ENCODE assay signal across 1 cellular context in the genomic region with DNA sequence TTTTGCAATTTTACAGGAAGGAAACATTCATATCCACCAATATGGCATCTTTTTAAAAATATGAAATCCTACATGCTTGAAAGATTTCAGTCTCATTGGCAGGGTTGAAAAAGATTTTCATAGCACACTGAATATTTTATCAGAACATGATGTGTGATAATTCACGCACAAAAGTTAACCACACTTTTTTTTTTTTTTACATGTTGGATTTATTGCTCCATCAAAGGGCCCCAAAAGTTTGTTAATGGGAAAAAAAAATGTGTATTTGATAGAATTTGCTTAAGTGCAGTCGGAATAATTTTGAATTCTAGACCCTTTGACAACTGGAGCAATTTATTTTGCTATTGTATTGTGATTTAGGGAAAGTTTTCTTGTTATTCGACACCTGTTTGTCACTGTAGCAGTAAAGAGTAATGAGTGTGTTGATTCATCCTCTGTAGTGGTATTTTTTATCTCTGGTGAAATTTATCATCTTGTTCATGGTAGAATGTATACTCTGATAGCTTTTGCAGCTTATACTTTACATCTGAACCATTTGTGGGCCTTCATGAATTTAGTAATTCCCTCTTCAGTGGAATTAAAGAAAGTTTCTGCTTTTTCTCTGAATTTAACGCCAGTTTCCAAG.
TF ChIP-seq lines count a peak whose summit lies in the region.

No MANE protein-coding gene starts in this region.

TF ChIP-seq in GM12878, 131 proteins besides CTCF, POLR2A, EP300 and RAD21:
- TF ChIP-seq SMAD1 (IDR thresholded peaks at IDR 0.05; ENCODE audit: low read depth, partially characterized antibody): no peak
- TF ChIP-seq, protein P1, sequence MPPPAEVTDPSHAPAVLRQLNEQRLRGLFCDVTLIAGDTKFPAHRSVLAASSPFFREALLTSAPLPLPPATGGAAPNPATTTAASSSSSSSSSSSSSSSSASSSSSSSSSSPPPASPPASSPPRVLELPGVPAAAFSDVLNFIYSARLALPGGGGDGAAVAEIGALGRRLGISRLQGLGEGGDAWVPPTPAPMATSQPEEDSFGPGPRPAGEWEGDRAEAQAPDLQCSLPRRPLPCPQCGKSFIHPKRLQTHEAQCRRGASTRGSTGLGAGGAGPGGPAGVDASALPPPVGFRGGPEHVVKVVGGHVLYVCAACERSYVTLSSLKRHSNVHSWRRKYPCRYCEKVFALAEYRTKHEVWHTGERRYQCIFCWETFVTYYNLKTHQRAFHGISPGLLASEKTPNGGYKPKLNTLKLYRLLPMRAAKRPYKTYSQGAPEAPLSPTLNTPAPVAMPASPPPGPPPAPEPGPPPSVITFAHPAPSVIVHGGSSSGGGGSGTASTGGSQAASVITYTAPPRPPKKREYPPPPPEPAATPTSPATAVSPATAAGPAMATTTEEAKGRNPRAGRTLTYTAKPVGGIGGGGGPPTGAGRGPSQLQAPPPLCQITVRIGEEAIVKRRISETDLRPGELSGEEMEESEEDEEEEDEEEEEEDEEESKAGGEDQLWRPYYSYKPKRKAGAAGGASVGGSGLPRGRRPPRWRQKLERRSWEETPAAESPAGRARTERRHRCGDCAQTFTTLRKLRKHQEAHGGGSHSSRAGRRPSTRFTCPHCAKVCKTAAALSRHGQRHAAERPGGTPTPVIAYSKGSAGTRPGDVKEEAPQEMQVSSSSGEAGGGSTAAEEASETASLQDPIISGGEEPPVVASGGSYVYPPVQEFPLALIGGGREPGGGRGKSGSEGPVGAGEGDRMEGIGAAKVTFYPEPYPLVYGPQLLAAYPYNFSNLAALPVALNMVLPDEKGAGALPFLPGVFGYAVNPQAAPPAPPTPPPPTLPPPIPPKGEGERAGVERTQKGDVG (CRISPR knock-in tag; IDR thresholded peaks at IDR 0.05): no peak
- TF ChIP-seq NR2C1 (IDR thresholded peaks at IDR 0.05): no peak
- TF ChIP-seq, protein P2, sequence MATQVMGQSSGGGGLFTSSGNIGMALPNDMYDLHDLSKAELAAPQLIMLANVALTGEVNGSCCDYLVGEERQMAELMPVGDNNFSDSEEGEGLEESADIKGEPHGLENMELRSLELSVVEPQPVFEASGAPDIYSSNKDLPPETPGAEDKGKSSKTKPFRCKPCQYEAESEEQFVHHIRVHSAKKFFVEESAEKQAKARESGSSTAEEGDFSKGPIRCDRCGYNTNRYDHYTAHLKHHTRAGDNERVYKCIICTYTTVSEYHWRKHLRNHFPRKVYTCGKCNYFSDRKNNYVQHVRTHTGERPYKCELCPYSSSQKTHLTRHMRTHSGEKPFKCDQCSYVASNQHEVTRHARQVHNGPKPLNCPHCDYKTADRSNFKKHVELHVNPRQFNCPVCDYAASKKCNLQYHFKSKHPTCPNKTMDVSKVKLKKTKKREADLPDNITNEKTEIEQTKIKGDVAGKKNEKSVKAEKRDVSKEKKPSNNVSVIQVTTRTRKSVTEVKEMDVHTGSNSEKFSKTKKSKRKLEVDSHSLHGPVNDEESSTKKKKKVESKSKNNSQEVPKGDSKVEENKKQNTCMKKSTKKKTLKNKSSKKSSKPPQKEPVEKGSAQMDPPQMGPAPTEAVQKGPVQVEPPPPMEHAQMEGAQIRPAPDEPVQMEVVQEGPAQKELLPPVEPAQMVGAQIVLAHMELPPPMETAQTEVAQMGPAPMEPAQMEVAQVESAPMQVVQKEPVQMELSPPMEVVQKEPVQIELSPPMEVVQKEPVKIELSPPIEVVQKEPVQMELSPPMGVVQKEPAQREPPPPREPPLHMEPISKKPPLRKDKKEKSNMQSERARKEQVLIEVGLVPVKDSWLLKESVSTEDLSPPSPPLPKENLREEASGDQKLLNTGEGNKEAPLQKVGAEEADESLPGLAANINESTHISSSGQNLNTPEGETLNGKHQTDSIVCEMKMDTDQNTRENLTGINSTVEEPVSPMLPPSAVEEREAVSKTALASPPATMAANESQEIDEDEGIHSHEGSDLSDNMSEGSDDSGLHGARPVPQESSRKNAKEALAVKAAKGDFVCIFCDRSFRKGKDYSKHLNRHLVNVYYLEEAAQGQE (IDR thresholded peaks at IDR 0.05; ENCODE audit: low read depth, low read length): no peak
- no peak for TF ChIP-seq IKZF1 (conservative IDR thresholded peaks at IDR 0.05)
- TF ChIP-seq, protein P3, sequence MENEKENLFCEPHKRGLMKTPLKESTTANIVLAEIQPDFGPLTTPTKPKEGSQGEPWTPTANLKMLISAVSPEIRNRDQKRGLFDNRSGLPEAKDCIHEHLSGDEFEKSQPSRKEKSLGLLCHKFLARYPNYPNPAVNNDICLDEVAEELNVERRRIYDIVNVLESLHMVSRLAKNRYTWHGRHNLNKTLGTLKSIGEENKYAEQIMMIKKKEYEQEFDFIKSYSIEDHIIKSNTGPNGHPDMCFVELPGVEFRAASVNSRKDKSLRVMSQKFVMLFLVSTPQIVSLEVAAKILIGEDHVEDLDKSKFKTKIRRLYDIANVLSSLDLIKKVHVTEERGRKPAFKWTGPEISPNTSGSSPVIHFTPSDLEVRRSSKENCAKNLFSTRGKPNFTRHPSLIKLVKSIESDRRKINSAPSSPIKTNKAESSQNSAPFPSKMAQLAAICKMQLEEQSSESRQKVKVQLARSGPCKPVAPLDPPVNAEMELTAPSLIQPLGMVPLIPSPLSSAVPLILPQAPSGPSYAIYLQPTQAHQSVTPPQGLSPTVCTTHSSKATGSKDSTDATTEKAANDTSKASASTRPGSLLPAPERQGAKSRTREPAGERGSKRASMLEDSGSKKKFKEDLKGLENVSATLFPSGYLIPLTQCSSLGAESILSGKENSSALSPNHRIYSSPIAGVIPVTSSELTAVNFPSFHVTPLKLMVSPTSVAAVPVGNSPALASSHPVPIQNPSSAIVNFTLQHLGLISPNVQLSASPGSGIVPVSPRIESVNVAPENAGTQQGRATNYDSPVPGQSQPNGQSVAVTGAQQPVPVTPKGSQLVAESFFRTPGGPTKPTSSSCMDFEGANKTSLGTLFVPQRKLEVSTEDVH (IDR thresholded peaks at IDR 0.05; ENCODE audit: low read depth, partially characterized antibody): no peak
- TF ChIP-seq KAT2A (conservative IDR thresholded peaks at IDR 0.05; ENCODE audit: control insufficient read depth, low read depth, low read length): no peak
- TF ChIP-seq ATF7 (IDR thresholded peaks at IDR 0.05; ENCODE audit: low read depth): no peak
- no peak for TF ChIP-seq YY1 (IDR thresholded peaks at IDR 0.05; ENCODE audit: low read depth, low read length)
- no peak for TF ChIP-seq CREM (IDR thresholded peaks at IDR 0.05; ENCODE audit: low read depth)
- TF ChIP-seq JUND (IDR thresholded peaks at IDR 0.05; ENCODE audit: low read depth, low read length): no peak
- TF ChIP-seq HDAC2 (IDR thresholded peaks at IDR 0.05): no peak
- TF ChIP-seq MXI1 (IDR thresholded peaks at IDR 0.05; ENCODE audit: low read depth, low read length): no peak
- TF ChIP-seq, protein P4, sequence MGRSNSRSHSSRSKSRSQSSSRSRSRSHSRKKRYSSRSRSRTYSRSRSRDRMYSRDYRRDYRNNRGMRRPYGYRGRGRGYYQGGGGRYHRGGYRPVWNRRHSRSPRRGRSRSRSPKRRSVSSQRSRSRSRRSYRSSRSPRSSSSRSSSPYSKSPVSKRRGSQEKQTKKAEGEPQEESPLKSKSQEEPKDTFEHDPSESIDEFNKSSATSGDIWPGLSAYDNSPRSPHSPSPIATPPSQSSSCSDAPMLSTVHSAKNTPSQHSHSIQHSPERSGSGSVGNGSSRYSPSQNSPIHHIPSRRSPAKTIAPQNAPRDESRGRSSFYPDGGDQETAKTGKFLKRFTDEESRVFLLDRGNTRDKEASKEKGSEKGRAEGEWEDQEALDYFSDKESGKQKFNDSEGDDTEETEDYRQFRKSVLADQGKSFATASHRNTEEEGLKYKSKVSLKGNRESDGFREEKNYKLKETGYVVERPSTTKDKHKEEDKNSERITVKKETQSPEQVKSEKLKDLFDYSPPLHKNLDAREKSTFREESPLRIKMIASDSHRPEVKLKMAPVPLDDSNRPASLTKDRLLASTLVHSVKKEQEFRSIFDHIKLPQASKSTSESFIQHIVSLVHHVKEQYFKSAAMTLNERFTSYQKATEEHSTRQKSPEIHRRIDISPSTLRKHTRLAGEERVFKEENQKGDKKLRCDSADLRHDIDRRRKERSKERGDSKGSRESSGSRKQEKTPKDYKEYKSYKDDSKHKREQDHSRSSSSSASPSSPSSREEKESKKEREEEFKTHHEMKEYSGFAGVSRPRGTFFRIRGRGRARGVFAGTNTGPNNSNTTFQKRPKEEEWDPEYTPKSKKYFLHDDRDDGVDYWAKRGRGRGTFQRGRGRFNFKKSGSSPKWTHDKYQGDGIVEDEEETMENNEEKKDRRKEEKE (IDR thresholded peaks at IDR 0.05): no peak
- TF ChIP-seq, protein P5, sequence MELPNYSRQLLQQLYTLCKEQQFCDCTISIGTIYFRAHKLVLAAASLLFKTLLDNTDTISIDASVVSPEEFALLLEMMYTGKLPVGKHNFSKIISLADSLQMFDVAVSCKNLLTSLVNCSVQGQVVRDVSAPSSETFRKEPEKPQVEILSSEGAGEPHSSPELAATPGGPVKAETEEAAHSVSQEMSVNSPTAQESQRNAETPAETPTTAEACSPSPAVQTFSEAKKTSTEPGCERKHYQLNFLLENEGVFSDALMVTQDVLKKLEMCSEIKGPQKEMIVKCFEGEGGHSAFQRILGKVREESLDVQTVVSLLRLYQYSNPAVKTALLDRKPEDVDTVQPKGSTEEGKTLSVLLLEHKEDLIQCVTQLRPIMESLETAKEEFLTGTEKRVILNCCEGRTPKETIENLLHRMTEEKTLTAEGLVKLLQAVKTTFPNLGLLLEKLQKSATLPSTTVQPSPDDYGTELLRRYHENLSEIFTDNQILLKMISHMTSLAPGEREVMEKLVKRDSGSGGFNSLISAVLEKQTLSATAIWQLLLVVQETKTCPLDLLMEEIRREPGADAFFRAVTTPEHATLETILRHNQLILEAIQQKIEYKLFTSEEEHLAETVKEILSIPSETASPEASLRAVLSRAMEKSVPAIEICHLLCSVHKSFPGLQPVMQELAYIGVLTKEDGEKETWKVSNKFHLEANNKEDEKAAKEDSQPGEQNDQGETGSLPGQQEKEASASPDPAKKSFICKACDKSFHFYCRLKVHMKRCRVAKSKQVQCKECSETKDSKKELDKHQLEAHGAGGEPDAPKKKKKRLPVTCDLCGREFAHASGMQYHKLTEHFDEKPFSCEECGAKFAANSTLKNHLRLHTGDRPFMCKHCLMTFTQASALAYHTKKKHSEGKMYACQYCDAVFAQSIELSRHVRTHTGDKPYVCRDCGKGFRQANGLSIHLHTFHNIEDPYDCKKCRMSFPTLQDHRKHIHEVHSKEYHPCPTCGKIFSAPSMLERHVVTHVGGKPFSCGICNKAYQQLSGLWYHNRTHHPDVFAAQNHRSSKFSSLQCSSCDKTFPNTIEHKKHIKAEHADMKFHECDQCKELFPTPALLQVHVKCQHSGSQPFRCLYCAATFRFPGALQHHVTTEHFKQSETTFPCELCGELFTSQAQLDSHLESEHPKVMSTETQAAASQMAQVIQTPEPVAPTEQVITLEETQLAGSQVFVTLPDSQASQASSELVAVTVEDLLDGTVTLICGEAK (IDR thresholded peaks at IDR 0.05; ENCODE audit: borderline replicate concordance): no peak
- TF ChIP-seq, protein P6, sequence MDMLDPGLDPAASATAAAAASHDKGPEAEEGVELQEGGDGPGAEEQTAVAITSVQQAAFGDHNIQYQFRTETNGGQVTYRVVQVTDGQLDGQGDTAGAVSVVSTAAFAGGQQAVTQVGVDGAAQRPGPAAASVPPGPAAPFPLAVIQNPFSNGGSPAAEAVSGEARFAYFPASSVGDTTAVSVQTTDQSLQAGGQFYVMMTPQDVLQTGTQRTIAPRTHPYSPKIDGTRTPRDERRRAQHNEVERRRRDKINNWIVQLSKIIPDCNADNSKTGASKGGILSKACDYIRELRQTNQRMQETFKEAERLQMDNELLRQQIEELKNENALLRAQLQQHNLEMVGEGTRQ (IDR thresholded peaks at IDR 0.05; ENCODE audit: borderline replicate concordance, low read depth, low read length): no peak
- no peak for TF ChIP-seq LARP7 (IDR thresholded peaks at IDR 0.05)
- no peak for TF ChIP-seq MEF2A (IDR thresholded peaks at IDR 0.05; ENCODE audit: insufficient read depth, low read depth, low read length)
- TF ChIP-seq MEF2B (IDR thresholded peaks at IDR 0.05; ENCODE audit: partially characterized antibody, poor library complexity, severe bottlenecking): no peak
- no peak for TF ChIP-seq KLF5 (IDR thresholded peaks at IDR 0.05; ENCODE audit: partially characterized antibody)
